18 cellular contexts compared by ENCODE assay signal in the genomic region with DNA sequence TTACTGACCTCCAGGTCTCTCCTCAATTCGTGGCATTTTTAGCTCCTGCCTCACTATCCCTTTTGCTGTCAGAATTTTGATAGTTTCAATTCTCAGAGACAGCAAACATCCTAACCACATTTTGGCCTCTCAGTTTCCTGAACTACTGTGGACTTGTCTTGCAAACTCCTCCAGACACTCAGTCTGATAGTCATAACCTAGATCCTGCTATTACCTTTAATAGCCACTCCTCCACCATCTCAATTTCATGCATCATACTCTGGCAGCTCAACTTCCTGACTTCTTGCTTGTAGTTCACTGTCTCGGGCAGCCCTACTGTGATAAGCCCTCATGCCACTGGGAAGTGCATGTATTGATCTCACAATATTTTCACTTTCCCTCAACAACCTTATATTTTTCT.
"Had no signal": no experiment of that assay in that cellular context is flagged by ENCODE, and none has a peak within 500 bp of the region (broad histone marks: within the 10 kb centered on the region; RNA-seq: fewer than 3 reads in every experiment).

No MANE protein-coding gene starts in this region.

- H3K36me3 Mint-ChIP-seq: mesothelial cell of epicardium had no signal

- H3K4me3 Mint-ChIP-seq: mesothelial cell of epicardium, natural killer cell, neural crest cell had no signal

- H3K27me3 ChIP-seq: heart left ventricle, spleen, stomach, transverse colon had no signal

- DNase-seq: effector memory CD4-positive, alpha-beta T cell; heart left ventricle; hippocampal formation; natural killer cell; posterior cingulate gyrus; spleen; stimulated activated CD4-positive, alpha-beta T cell treated with anti-CD3 and anti-CD28 coated beads, Interleukin-15, amount 100 ng/mL, for 24 hours; stimulated activated CD4-positive, alpha-beta T cell treated with anti-CD3 and anti-CD28 coated beads, Interleukin-1b, Interleukin-23, amount 100 ng/mL, for 48 hours; stimulated activated naive CD4-positive, alpha-beta T cell; stomach; substantia nigra; transverse colon had no signal

- H3K27ac ChIP-seq: heart left ventricle, spleen, stomach, thoracic aorta, transverse colon had no signal

- H3K9me3 Mint-ChIP-seq: mesothelial cell of epicardium, neural crest cell had no signal

- H3K4me3 ChIP-seq: heart left ventricle, spleen, stomach, thoracic aorta, transverse colon had no signal

- H3K4me1 Mint-ChIP-seq: natural killer cell, neural crest cell had no signal

- H3K36me3 ChIP-seq: heart left ventricle, spleen, stomach, thoracic aorta, transverse colon had no signal

- H3K9me3 ChIP-seq: spleen, stomach, thoracic aorta, transverse colon had no signal

- H3K27ac Mint-ChIP-seq: mesothelial cell of epicardium, natural killer cell had no signal

- ATAC-seq: esophagus mucosa, heart left ventricle, left lobe of liver, natural killer cell, sciatic nerve had no signal
